In the genomic region with DNA sequence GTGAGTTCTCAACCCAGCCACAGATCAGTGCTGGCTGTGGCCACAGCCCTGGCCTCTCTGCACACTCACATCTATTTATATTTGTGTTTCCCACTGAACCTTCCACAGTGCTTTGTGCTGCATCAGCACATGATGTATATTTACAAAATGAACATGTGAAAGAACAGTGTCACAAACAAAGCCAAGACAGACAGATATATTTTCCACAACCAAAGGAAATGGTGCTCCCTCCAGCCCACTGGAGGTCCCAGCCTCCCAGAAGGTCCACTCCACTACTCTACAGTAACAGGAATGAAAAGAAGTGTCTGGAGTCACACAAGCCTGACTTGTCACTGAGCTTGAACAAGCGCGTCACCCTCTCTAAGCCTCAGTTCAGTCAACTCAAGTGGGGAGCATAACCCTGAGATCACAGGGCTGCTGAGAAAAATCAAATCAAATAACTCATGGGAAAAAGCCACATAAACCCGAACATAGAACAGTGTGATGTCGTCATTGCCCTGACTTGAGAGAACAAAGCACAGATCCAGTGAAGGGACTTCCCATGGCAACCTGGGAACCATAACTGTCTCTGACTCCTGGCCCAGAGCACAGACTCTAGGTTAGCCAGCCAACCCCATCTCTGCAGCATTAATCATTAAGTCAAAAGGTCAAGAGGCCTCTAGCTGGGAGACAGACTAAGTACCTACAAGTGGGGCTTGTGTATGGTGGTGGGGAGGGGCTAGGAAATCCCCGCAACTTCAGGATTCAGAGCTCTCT, we compare ENCODE assay signal across 1 cellular context.
A peak's percentile ranks its signal among the peaks of the same experiment; 100 is the strongest.
TF ChIP-seq lines count a peak whose summit lies in the region.

No MANE protein-coding gene starts in this region.

TF ChIP-seq in HepG2, 621 proteins besides CTCF, POLR2A, EP300 and RAD21 (continued from another document and continues in another):
- TF ChIP-seq ZGPAT (CRISPR knock-in tag; IDR thresholded peaks at IDR 0.05) (peak; percentile 50; the same call in 1 of the 2 replicates), ZNF792 (CRISPR knock-in tag; IDR thresholded peaks at IDR 0.05) (0 out of 2 replicates have a peak, but pooled peaks have one; percentile 7), MAZ (IDR thresholded peaks at IDR 0.05; ENCODE audit: borderline replicate concordance, low read depth, low read length) (no peak), MAZ (CRISPR knock-in tag; IDR thresholded peaks at IDR 0.05; ENCODE audit: low read depth) (peak; percentile 12; the same call in 1 of the 2 replicates), ZNF280D (CRISPR knock-in tag; IDR thresholded peaks at IDR 0.05) (0 out of 2 replicates have a peak, but pooled peaks have one; percentile 17), PCBP2 (optimal IDR thresholded peaks at IDR 0.05; ENCODE audit: low read depth, low read length, poor library complexity, severe bottlenecking) (no peak), ZNF329 (CRISPR knock-in tag; IDR thresholded peaks at IDR 0.05; ENCODE audit: low read depth) (no peak), ZNF264 (CRISPR knock-in tag; IDR thresholded peaks at IDR 0.05) (0 out of 2 replicates have a peak, but pooled peaks have one; percentile 55), ZNF101 (CRISPR knock-in tag; IDR thresholded peaks at IDR 0.05; ENCODE audit: borderline replicate concordance, low read depth) (no peak), KDM3A (CRISPR knock-in tag; IDR thresholded peaks at IDR 0.05; ENCODE audit: low read depth) (no peak), RFX1 (IDR thresholded peaks at IDR 0.05) (peak; percentile 69; the same call in 1 of the 2 replicates), SOX5 (CRISPR knock-in tag; IDR thresholded peaks at IDR 0.05; ENCODE audit: borderline replicate concordance) (peak; percentile 8; the same call in 1 of the 2 replicates), ZSCAN31 (CRISPR knock-in tag; IDR thresholded peaks at IDR 0.05; ENCODE audit: low read depth) (0 out of 2 replicates have a peak, but pooled peaks have one; percentile 54), IRF2 (CRISPR knock-in tag; IDR thresholded peaks at IDR 0.05) (peak; percentile 58; the same call in 1 of the 2 replicates), ATF7 (IDR thresholded peaks at IDR 0.05) (peak; percentile 85), ATF7 (CRISPR knock-in tag; IDR thresholded peaks at IDR 0.05) (no peak), ZNF670 (CRISPR knock-in tag; IDR thresholded peaks at IDR 0.05; ENCODE audit: borderline replicate concordance) (peak; percentile 68; the same call in 1 of the 2 replicates), SOX6 (IDR thresholded peaks at IDR 0.05) (no peak), SOX6 (CRISPR knock-in tag; IDR thresholded peaks at IDR 0.05) (peak; percentile 49; the same call in 1 of the 2 replicates), ZMYM4 (CRISPR knock-in tag; IDR thresholded peaks at IDR 0.05) (peak; percentile 33; the same call in 1 of the 2 replicates), EHMT2 (IDR thresholded peaks at IDR 0.05; ENCODE audit: borderline replicate concordance, low read depth, low read length) (peak; percentile 39; the same call in 1 of the 2 replicates), KLF9 (CRISPR knock-in tag; IDR thresholded peaks at IDR 0.05; ENCODE audit: low read depth) (no peak), ZNF563 (CRISPR knock-in tag; IDR thresholded peaks at IDR 0.05) (peak; percentile 17; the same call in 1 of the 2 replicates), MAFK (conservative IDR thresholded peaks at IDR 0.05 in 1 of 2, IDR thresholded peaks at IDR 0.05 in 1 of 2; ENCODE audit: low read length in 2 of 2) (peak; percentile 90 to 94), MIXL1 (CRISPR knock-in tag; IDR thresholded peaks at IDR 0.05) (0 out of 2 replicates have a peak, but pooled peaks have one; percentile 38), MAFG (CRISPR knock-in tag; IDR thresholded peaks at IDR 0.05) (no peak), MYPOP (CRISPR knock-in tag; IDR thresholded peaks at IDR 0.05) (no peak), RXRA (CRISPR knock-in tag; IDR thresholded peaks at IDR 0.05) (peak; percentile 25; the same call in 1 of the 2 replicates), TBX2 (CRISPR knock-in tag; IDR thresholded peaks at IDR 0.05; ENCODE audit: borderline replicate concordance) (0 out of 2 replicates have a peak, but pooled peaks have one; percentile 13), SALL1 (CRISPR knock-in tag; IDR thresholded peaks at IDR 0.05) (peak; percentile 74), ZNF362 (CRISPR knock-in tag; IDR thresholded peaks at IDR 0.05; ENCODE audit: borderline replicate concordance) (no peak), ZFAT (CRISPR knock-in tag; conservative IDR thresholded peaks at IDR 0.05) (no peak)
- TF ChIP-seq, protein P1, sequence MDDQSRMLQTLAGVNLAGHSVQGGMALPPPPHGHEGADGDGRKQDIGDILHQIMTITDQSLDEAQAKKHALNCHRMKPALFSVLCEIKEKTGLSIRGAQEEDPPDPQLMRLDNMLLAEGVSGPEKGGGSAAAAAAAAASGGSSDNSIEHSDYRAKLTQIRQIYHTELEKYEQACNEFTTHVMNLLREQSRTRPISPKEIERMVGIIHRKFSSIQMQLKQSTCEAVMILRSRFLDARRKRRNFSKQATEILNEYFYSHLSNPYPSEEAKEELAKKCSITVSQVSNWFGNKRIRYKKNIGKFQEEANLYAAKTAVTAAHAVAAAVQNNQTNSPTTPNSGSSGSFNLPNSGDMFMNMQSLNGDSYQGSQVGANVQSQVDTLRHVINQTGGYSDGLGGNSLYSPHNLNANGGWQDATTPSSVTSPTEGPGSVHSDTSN (CRISPR knock-in tag; IDR thresholded peaks at IDR 0.05; ENCODE audit: borderline replicate concordance) = no peak
- TF ChIP-seq, protein P2, sequence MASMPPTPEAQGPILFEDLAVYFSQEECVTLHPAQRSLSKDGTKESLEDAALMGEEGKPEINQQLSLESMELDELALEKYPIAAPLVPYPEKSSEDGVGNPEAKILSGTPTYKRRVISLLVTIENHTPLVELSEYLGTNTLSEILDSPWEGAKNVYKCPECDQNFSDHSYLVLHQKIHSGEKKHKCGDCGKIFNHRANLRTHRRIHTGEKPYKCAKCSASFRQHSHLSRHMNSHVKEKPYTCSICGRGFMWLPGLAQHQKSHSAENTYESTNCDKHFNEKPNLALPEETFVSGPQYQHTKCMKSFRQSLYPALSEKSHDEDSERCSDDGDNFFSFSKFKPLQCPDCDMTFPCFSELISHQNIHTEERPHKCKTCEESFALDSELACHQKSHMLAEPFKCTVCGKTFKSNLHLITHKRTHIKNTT (CRISPR knock-in tag; IDR thresholded peaks at IDR 0.05) = no peak
- TF ChIP-seq, protein P3, sequence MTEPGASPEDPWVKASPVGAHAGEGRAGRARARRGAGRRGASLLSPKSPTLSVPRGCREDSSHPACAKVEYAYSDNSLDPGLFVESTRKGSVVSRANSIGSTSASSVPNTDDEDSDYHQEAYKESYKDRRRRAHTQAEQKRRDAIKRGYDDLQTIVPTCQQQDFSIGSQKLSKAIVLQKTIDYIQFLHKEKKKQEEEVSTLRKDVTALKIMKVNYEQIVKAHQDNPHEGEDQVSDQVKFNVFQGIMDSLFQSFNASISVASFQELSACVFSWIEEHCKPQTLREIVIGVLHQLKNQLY (CRISPR knock-in tag; IDR thresholded peaks at IDR 0.05) = peak; percentile 17; the same call in 1 of the 2 replicates
- TF ChIP-seq, protein P4, sequence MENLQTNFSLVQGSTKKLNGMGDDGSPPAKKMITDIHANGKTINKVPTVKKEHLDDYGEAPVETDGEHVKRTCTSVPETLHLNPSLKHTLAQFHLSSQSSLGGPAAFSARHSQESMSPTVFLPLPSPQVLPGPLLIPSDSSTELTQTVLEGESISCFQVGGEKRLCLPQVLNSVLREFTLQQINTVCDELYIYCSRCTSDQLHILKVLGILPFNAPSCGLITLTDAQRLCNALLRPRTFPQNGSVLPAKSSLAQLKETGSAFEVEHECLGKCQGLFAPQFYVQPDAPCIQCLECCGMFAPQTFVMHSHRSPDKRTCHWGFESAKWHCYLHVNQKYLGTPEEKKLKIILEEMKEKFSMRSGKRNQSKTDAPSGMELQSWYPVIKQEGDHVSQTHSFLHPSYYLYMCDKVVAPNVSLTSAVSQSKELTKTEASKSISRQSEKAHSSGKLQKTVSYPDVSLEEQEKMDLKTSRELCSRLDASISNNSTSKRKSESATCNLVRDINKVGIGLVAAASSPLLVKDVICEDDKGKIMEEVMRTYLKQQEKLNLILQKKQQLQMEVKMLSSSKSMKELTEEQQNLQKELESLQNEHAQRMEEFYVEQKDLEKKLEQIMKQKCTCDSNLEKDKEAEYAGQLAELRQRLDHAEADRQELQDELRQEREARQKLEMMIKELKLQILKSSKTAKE (CRISPR knock-in tag; IDR thresholded peaks at IDR 0.05; ENCODE audit: borderline replicate concordance) = 0 out of 2 replicates have a peak, but pooled peaks have one; percentile 55
- TF ChIP-seq, protein P5, sequence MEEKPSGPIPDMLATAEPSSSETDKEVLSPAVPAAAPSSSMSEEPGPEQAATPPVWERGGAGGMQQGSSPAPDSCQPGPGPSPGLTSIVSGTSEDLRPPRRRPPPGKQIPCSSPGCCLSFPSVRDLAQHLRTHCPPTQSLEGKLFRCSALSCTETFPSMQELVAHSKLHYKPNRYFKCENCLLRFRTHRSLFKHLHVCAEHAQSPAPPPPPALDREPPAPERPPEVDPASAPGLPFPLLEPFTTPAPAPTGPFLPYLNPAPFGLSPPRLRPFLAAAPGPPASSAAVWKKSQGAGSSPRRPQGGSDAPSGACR (CRISPR knock-in tag; IDR thresholded peaks at IDR 0.05) = 0 out of 2 replicates have a peak, but pooled peaks have one; percentile 32
- TF ChIP-seq, protein P6, sequence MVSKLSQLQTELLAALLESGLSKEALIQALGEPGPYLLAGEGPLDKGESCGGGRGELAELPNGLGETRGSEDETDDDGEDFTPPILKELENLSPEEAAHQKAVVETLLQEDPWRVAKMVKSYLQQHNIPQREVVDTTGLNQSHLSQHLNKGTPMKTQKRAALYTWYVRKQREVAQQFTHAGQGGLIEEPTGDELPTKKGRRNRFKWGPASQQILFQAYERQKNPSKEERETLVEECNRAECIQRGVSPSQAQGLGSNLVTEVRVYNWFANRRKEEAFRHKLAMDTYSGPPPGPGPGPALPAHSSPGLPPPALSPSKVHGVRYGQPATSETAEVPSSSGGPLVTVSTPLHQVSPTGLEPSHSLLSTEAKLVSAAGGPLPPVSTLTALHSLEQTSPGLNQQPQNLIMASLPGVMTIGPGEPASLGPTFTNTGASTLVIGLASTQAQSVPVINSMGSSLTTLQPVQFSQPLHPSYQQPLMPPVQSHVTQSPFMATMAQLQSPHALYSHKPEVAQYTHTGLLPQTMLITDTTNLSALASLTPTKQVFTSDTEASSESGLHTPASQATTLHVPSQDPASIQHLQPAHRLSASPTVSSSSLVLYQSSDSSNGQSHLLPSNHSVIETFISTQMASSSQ (IDR thresholded peaks at IDR 0.05; ENCODE audit: low read depth) = peak; percentile 62
- TF ChIP-seq, protein P6 (CRISPR knock-in tag; IDR thresholded peaks at IDR 0.05; ENCODE audit: borderline replicate concordance) = peak; percentile 33; the same call in 1 of the 2 replicates
